ENCODE assay signal across 35 cellular contexts in the genomic region with DNA sequence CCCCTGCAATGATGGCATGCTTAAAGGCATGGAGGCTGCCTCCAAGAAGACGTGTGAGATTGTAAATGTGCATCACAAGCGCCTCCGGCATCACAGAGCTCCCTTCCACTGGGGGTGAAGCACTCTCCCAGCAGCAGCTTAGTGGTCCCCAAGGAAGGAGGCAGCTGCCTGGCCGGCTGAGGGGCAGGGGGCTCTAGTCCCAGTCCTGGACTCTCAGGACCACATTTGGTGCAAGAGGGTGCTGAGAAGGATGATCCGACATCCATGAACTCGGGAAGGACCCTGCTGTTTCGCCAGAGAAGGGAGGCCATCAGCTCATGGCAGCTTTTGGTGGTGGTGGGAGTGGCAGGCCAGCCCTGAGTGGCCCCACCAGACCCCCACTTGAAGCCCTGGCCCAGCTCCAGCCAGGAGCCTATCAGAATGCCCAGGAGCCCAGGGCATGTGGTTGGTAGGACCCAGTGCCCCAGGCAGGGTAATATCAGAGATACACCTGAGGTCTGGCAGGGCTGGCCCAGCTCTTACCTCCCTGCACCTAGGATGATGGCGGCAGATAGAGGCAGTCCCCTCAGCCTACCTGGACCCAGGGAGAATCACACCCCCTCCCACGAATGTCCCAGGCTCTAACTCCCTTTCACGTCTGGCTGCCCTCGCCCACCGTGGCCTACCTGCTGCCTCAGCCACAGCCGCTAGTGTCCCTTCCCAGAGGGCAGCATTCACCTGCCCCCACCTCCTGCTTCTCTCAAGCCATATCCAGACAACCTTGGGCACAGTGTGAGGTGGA. TPM values are rescaled to one million over a fixed set of nuclear protein-coding genes. Genes with fewer than 3 reads are reported as not detected.
DNase-seq lines count a peak whose midpoint lies in the region; ATAC-seq, FAIRE-seq and TF ChIP-seq lines count a peak whose summit lies in the region.
"Had no signal": no experiment of that assay in that cellular context is flagged by ENCODE, and none has a peak within 500 bp of the region (broad histone marks: within the 10 kb centered on the region; RNA-seq: fewer than 3 reads in every experiment).

No MANE protein-coding gene starts in this region.

- H3K27me3 ChIP-seq in right lobe of liver, result no peaks in the 10 kb centered on the region
- peaks cover 14 to 74% of the 10 kb centered on the region in 2 experiments; a peak in 4 of 5 replicates for H3K27me3 ChIP-seq in HepG2 (ENCODE audit: control insufficient read depth in 1 of 2, insufficient read depth in 2 of 2, low read length in 2 of 2)
- H3K27me3 ChIP-seq in colonic mucosa, result peaks cover 10% of the 10 kb centered on the region
- H3K27me3 ChIP-seq in SK-N-SH (ENCODE audit: insufficient read depth), result no peaks in the 10 kb centered on the region

- peaks cover 30% of the 10 kb centered on the region for H3K4me1 Mint-ChIP-seq in osteocyte (ENCODE audit: unreplicated experiment)
- H3K4me1 Mint-ChIP-seq: activated T-helper 17 cell treated with anti-CD3 and anti-CD28 coated beads, Interleukin-2, amount 50 U/mL, for 72 hours had no signal

- intact Hi-C loops in right lobe of liver (cut with DNase I), result loop anchor here (5.0 to 10.0 kb wide), 3 partner anchors 185 to 465 kb away; no protein-coding TSS in a partner anchor
- intact Hi-C loops in HepG2 (cut with micrococcal nuclease; ENCODE audit: unreplicated experiment), result no loop called here
- intact Hi-C loops in colonic mucosa (cut with DNase I), result no loop called here

- H3F3A ChIP-seq in SK-N-SH (replicated peaks; ENCODE audit: insufficient read depth), result no peaks in the 10 kb centered on the region

- no peak for FAIRE-seq in HepG2 (lab: Jason Lieb, UNC)
- FAIRE-seq: GM12878 had no signal

- H3K27me3 Mint-ChIP-seq in osteocyte (ENCODE audit: unreplicated experiment), result peaks cover 1% of the 10 kb centered on the region

- no peak for TF ChIP-seq CTCF in right lobe of liver (IDR thresholded peaks at IDR 0.05)
- no peak for TF ChIP-seq CTCF in HepG2 (CRISPR knock-in tag; IDR thresholded peaks at IDR 0.05)
- no peak for TF ChIP-seq CTCF in colonic mucosa (IDR thresholded peaks at IDR 0.05)
- no peak for TF ChIP-seq CTCF in osteocyte (IDR thresholded peaks at IDR 0.05)
- TF ChIP-seq CTCF in SK-N-SH (IDR thresholded peaks at IDR 0.05), result no peak

- no peaks in the 10 kb centered on the region for H3K36me3 Mint-ChIP-seq in osteocyte (ENCODE audit: unreplicated experiment)
- H3K36me3 Mint-ChIP-seq: naive B cell; stimulated activated naive B cell treated with anti-CD40 and anti-IgM and Interleukin-4, amounts not matched to agents 10 μg/mL and 1 μg/mL and 100 μg/mL, for 72 hours had no signal

- H3K27ac Mint-ChIP-seq in osteocyte (ENCODE audit: unreplicated experiment), result no peak overlapping the region
- H3K27ac Mint-ChIP-seq: activated CD4-positive, alpha-beta T cell treated with anti-CD3 and anti-CD28 coated beads for 36 hours; activated T-helper 17 cell treated with anti-CD3 and anti-CD28 coated beads, Interleukin-2, amount 50 U/mL, for 72 hours; naive B cell; stimulated activated naive B cell treated with anti-CD40 and anti-IgM and Interleukin-4, amounts not matched to agents 10 μg/mL and 1 μg/mL and 100 μg/mL, for 72 hours; T-helper 1 cell treated with Interleukin-12 subunit alpha and Interleukin-12 subunit beta and Interleukin-4 antibody, amounts not matched to agents 30 μg/mL and 1 μg/mL, for 36 hours had no signal

- POLR2A ChIA-PET in HepG2 (lab: Yijun Ruan, JAX), result no interaction called here
- POLR2A ChIA-PET in SK-N-SH (lab: Yijun Ruan, JAX), result no interaction called here

- H3K4me2 ChIP-seq in HepG2 (ENCODE audit: low read depth, low read length) (no peak overlapping the region), SK-N-SH (no peak overlapping the region)
- H3K4me2 ChIP-seq: BLaER1 treated with 17β-estradiol and CSF1 and Interleukin-3, amounts not matched to agents 10 nM and 100 nM; KMS-11 had no signal

- DNase-seq in right lobe of liver (peak; percentile 11 to 44 (median 39)), HepG2 (ENCODE audit: low spot score) (no peak), colonic mucosa (peak; percentile 14), osteocyte (ENCODE audit: extremely low spot score, unreplicated experiment) (peak; percentile 76), ureter (ENCODE audit: low spot score) (peak; percentile 39), SK-N-SH (no peak), NCI-H1417 (lab: John Stamatoyannopoulos, UW) (no peak), NAMALWA (ENCODE audit: low spot score) (no peak)
- DNase-seq: activated CD4-positive, alpha-beta T cell treated with anti-CD3 and anti-CD28 coated beads for 36 hours; Caco-2; cerebellar nuclear complex; DMS79 treated with DMSO at 0.1 percent for 48 hours; effector CD4-positive, alpha-beta T cell; heart left ventricle; left cardiac atrium; mesendoderm; naive B cell; NCI-H2171 treated with DMSO at 0.1 percent for 48 hours; NCI-H524 treated with DMSO at 0.1 percent for 48 hours; NK-92 treated with Interleukin-12 subunit alpha and Interleukin-12 subunit beta, amount 100 ng/mL, for 24 hours; stimulated activated naive B cell treated with anti-CD40 and anti-IgM and Interleukin-4, amounts not matched to agents 10 μg/mL and 1 μg/mL and 100 μg/mL, for 72 hours had no signal

- no TSS peak for BruUV-seq in HepG2 (replicated peaks; lab: Mats Ljungman, UMichigan)

- H2AFZ ChIP-seq in HepG2 (ENCODE audit: low read length) (no peak overlapping the region), SK-N-SH (ENCODE audit: low read depth) (no peak overlapping the region)

- TF ChIP-seq RAD21 in HepG2 (CRISPR knock-in tag; IDR thresholded peaks at IDR 0.05), result no peak
- TF ChIP-seq RAD21 in SK-N-SH (IDR thresholded peaks at IDR 0.05; ENCODE audit: low read length), result no peak

- H3K9me2 ChIP-seq in SK-N-SH, result no peaks in the 10 kb centered on the region

- H3K27ac ChIP-seq in right lobe of liver, result no peak overlapping the region
- no peak overlapping the region for H3K27ac ChIP-seq in HepG2 (ENCODE audit: extremely low read length, insufficient read depth, low read length)
- H3K27ac ChIP-seq in colonic mucosa, result no peak overlapping the region
- H3K27ac ChIP-seq in SK-N-SH (ENCODE audit: low read depth in 2 of 2, low read length in 1 of 2), result no peak overlapping the region
- H3K27ac ChIP-seq: BLaER1 treated with 17β-estradiol and CSF1 and Interleukin-3, amounts not matched to agents 10 nM and 100 nM; heart left ventricle; KMS-11; skin epidermis; thoracic aorta had no signal

- H3K4me1 ChIP-seq in right lobe of liver (peaks cover 0 to 9% (median 0%) of the 10 kb centered on the region in 4 donors), HepG2 (ENCODE audit: insufficient read depth, low read length) (peaks cover 16% of the 10 kb centered on the region), colonic mucosa (peaks cover 18% of the 10 kb centered on the region), SK-N-SH (ENCODE audit: control insufficient read depth in 1 of 2, insufficient read depth in 2 of 2, low read depth in 1 of 2, low read length in 1 of 2) (peaks cover 0 to 2% of the 10 kb centered on the region in 2 experiments; a peak in 1 of 4 replicates)

- no peaks in the 10 kb centered on the region for H3K36me3 ChIP-seq in right lobe of liver
- no peaks in the 10 kb centered on the region for H3K36me3 ChIP-seq in HepG2 (replicated peaks in 1 of 2; ENCODE audit: control insufficient read depth in 1 of 2, insufficient read depth in 2 of 2, low read length in 2 of 2)
- no peaks in the 10 kb centered on the region for H3K36me3 ChIP-seq in colonic mucosa
- no peaks in the 10 kb centered on the region for H3K36me3 ChIP-seq in SK-N-SH (replicated peaks in 1 of 2; ENCODE audit: control insufficient read depth in 1 of 2, insufficient read depth in 2 of 2, low read length in 1 of 2)
- H3K36me3 ChIP-seq: BLaER1 treated with 17β-estradiol and CSF1 and Interleukin-3, amounts not matched to agents 10 nM and 100 nM; heart left ventricle; thoracic aorta had no signal

- 65% methylated on average over 3 of the region's 13 CpGs for whole genome bisulfite sequencing in right lobe of liver (ENCODE audit: insufficient coverage, low coverage, low lambda C conversion rate, missing lambda C conversion rate)
- WGBS in HepG2 (ENCODE audit: low lambda C conversion rate), result 70% methylated on average over 2 of the region's 13 CpGs
- 56% methylated on average over 8 of the region's 13 CpGs for WGBS in SK-N-SH (ENCODE audit: low lambda C conversion rate)

- H3K4me3 ChIP-seq in right lobe of liver (no peak overlapping the region), HepG2 (replicated peaks in 1 of 3; ENCODE audit: insufficient read depth in 1 of 3, low read depth in 2 of 3, low read length in 3 of 3) (no peak overlapping the region), colonic mucosa (no peak overlapping the region), SK-N-SH (ENCODE audit: low read depth in 2 of 2, low read length in 1 of 2) (no peak overlapping the region)
- H3K4me3 ChIP-seq: BLaER1 treated with 17β-estradiol and CSF1 and Interleukin-3, amounts not matched to agents 10 nM and 100 nM; GM12878; heart left ventricle; skin epidermis; thoracic aorta had no signal

- H3K4me3 Mint-ChIP-seq in osteocyte (ENCODE audit: unreplicated experiment), result no peak overlapping the region
- H3K4me3 Mint-ChIP-seq: activated CD4-positive, alpha-beta T cell treated with anti-CD3 and anti-CD28 coated beads for 36 hours; activated T-helper 17 cell treated with anti-CD3 and anti-CD28 coated beads, Interleukin-2, amount 50 U/mL, for 72 hours; stimulated activated naive B cell treated with anti-CD40 and anti-IgM and Interleukin-4, amounts not matched to agents 10 μg/mL and 1 μg/mL and 100 μg/mL, for 72 hours; T-helper 1 cell treated with Interleukin-12 subunit alpha and Interleukin-12 subunit beta and Interleukin-4 antibody, amounts not matched to agents 30 μg/mL and 1 μg/mL, for 36 hours had no signal

- no peak for TF ChIP-seq EP300 in HepG2 (IDR thresholded peaks at IDR 0.05; ENCODE audit: low read depth in 2 of 2, low read length in 2 of 2)
- TF ChIP-seq EP300 in HepG2 (CRISPR knock-in tag; IDR thresholded peaks at IDR 0.05; ENCODE audit: borderline replicate concordance), result no peak
- no peak for TF ChIP-seq EP300 in SK-N-SH (IDR thresholded peaks at IDR 0.05; ENCODE audit: borderline replicate concordance in 1 of 2, low read depth in 1 of 2, low read length in 1 of 2)

- no peak for TF ChIP-seq POLR2A in right lobe of liver (IDR thresholded peaks at IDR 0.05)
- TF ChIP-seq POLR2A in HepG2 (IDR thresholded peaks at IDR 0.05; ENCODE audit: insufficient read depth in 1 of 2, low read depth in 2 of 2, low read length in 2 of 2), result no peak

- CTCF ChIA-PET in HepG2 (lab: Yijun Ruan, JAX; ENCODE audit: low intra/inter-chr PET ratio, low total read pairs) (no interaction called here), SK-N-SH (lab: Yijun Ruan, JAX) (interaction anchor here (1.1 to 2.6 kb wide), 5 partner anchors 12 to 469 kb away, joined by 3 to 9 read pairs (median 4); no protein-coding TSS in a partner anchor)

- H3K9me3 Mint-ChIP-seq in osteocyte (ENCODE audit: unreplicated experiment), result peaks cover under 1% of the 10 kb centered on the region
- H3K9me3 Mint-ChIP-seq: activated T-helper 17 cell treated with anti-CD3 and anti-CD28 coated beads, Interleukin-2, amount 50 U/mL, for 72 hours; T-helper 1 cell treated with Interleukin-12 subunit alpha and Interleukin-12 subunit beta and Interleukin-4 antibody, amounts not matched to agents 30 μg/mL and 1 μg/mL, for 36 hours had no signal

- in situ Hi-C loops in HepG2 (cut with HindIII; ENCODE audit: extremely low pct_ligation_motif_present, low pct_unique_long_range_greater_than_20kb), result loop anchor here (5.0 to 10.0 kb wide), 3 partner anchors 48 to 465 kb away; no protein-coding TSS in a partner anchor

- H3K9me3 ChIP-seq in right lobe of liver (no peaks in the 10 kb centered on the region), HepG2 (ENCODE audit: low read length) (no peaks in the 10 kb centered on the region), colonic mucosa (no peaks in the 10 kb centered on the region), SK-N-SH (no peaks in the 10 kb centered on the region)
- H3K9me3 ChIP-seq: Caco-2, thoracic aorta had no signal

- H4K20me1 ChIP-seq in HepG2 (ENCODE audit: insufficient read depth, low read length) (no peaks in the 10 kb centered on the region; the same call in 1 of the 2 replicates), SK-N-SH (ENCODE audit: insufficient read depth) (no peaks in the 10 kb centered on the region)

- no peak for ATAC-seq in right lobe of liver
- no peak for ATAC-seq in HepG2
- ATAC-seq: activated CD4-positive, alpha-beta T cell treated with anti-CD3 and anti-CD28 coated beads for 36 hours; activated T-helper 17 cell treated with anti-CD3 and anti-CD28 coated beads, Interleukin-2, amount 50 U/mL, for 72 hours; GM12878; heart left ventricle; left cardiac atrium; Panc1; stimulated activated naive B cell treated with anti-CD40 and anti-IgM and Interleukin-4, amounts not matched to agents 10 μg/mL and 1 μg/mL and 100 μg/mL, for 72 hours had no signal

- no peak overlapping the region for H3K9ac ChIP-seq in HepG2 (ENCODE audit: insufficient read depth, low read depth, low read length)
- no peak overlapping the region for H3K9ac ChIP-seq in colonic mucosa (ENCODE audit: low read depth in 2 of 2, low read length in 2 of 2)
- H3K9ac ChIP-seq in SK-N-SH, result no peak overlapping the region
- H3K9ac ChIP-seq: BLaER1 treated with 17β-estradiol and CSF1 and Interleukin-3, amounts not matched to agents 10 nM and 100 nM; KMS-11 had no signal

- no peaks in the 10 kb centered on the region for H3K79me2 ChIP-seq in HepG2 (ENCODE audit: insufficient read depth, low read length)
- no peaks in the 10 kb centered on the region for H3K79me2 ChIP-seq in SK-N-SH (ENCODE audit: insufficient read depth)

RNA-seq across cellular contexts. Expression of gene WNT9A, which starts 2.4 kb away (rescaled TPM):
- total RNA-seq in right lobe of liver, result under 1 TPM in 5 of 6 experiments, not detected in 1; 0.09 to 0.19 (median 0.10) TPM
- 0.04 TPM in 2 replicates for total RNA-seq in HepG2 (2016; rRNA removed; fragmentation: Illumina TruSeq; extraction: Trizol)
- total RNA-seq in HepG2 (2016; cell fraction: cytosol; rRNA removed; fragmentation: Illumina TruSeq; extraction: Trizol; ENCODE audit: low read depth), result not detected in 2 replicates
- 0.04 TPM in 1 of 2 replicates, not detected in the other for total RNA-seq in HepG2 (2016; cell fraction: insoluble cytoplasmic fraction; rRNA removed; fragmentation: Illumina TruSeq; extraction: Trizol)
- total RNA-seq in HepG2 (2016; cell fraction: membrane; rRNA removed; fragmentation: Illumina TruSeq; extraction: Trizol), result not detected in 2 replicates
- total RNA-seq in HepG2 (2016; cell fraction: nucleus; rRNA removed; fragmentation: Illumina TruSeq; extraction: Trizol), result not detected in 2 replicates
- polyA plus RNA-seq in HepG2 (2011; rRNA removed), result not detected in 2 replicates
- 0.04 TPM in 1 of 2 replicates, not detected in the other for polyA plus RNA-seq in HepG2 (2011; cell fraction: cytosol; rRNA removed)
- 0.06 and 0.07 TPM in 2 replicates for polyA plus RNA-seq in HepG2 (2011; cell fraction: nucleus; rRNA removed)
- polyA plus RNA-seq in HepG2 (2012), result 0.04 TPM in 1 of 2 replicates, not detected in the other
- not detected in 2 replicates for polyA plus RNA-seq in HepG2 (2016; cell fraction: cytosol; fragmentation: Illumina TruSeq; extraction: Trizol; ENCODE audit: low read depth)
- polyA plus RNA-seq in HepG2 (2016; cell fraction: insoluble cytoplasmic fraction; fragmentation: Illumina TruSeq; extraction: Trizol; ENCODE audit: low read depth), result not detected in 2 replicates
- not detected in 2 replicates for polyA plus RNA-seq in HepG2 (2016; cell fraction: membrane; fragmentation: Illumina TruSeq; extraction: Trizol; ENCODE audit: low read depth)
- polyA plus RNA-seq in HepG2 (2016; cell fraction: nucleus; fragmentation: Illumina TruSeq; extraction: Trizol; ENCODE audit: insufficient read depth, low read depth), result not detected in 2 replicates
- 0.04 and 2.6 TPM in 2 replicates for polyA minus RNA-seq in HepG2 (2011; rRNA and poly(A)+ RNA removed; ENCODE audit: low replicate concordance)
- polyA minus RNA-seq in HepG2 (2011; cell fraction: cytosol; rRNA and poly(A)+ RNA removed), result not detected in 2 replicates
- not detected in 2 replicates for polyA minus RNA-seq in HepG2 (2011; cell fraction: nucleus; rRNA and poly(A)+ RNA removed)
- 1 to 10 TPM; 2.6 to 3.3 TPM for total RNA-seq in colonic mucosa
- total RNA-seq in osteocyte, result 4.8 and 4.9 TPM in 2 replicates
- 2.7 TPM for total RNA-seq in ureter
- 0.31 and 0.36 TPM in 2 replicates for polyA plus RNA-seq in SK-N-SH (2012; rRNA removed)
- polyA plus RNA-seq in SK-N-SH (2012; cell fraction: cytosol; rRNA removed), result 0.26 and 0.31 TPM in 2 replicates
- polyA plus RNA-seq in SK-N-SH (2012; cell fraction: nucleus; rRNA removed), result 0.50 and 0.67 TPM in 2 replicates
- total RNA-seq: activated CD8-positive, alpha-beta memory T cell treated with anti-CD3 and anti-CD28 coated beads for 36 hours; GM12878; SK-MEL-5 had no signal
- polyA plus RNA-seq: GM12878 had no signal

RNA-seq across cellular contexts. Expression of gene WNT3A, which starts 56.7 kb away (rescaled TPM):
- total RNA-seq in right lobe of liver (not detected), HepG2 (2016; rRNA removed; fragmentation: Illumina TruSeq; extraction: Trizol) (not detected in 2 replicates), colonic mucosa (not detected), osteocyte (not detected in 2 replicates), ureter (0.21 TPM)
- not detected in 2 replicates for total RNA-seq in HepG2 (2016; cell fraction: cytosol; rRNA removed; fragmentation: Illumina TruSeq; extraction: Trizol; ENCODE audit: low read depth)
- not detected in 2 replicates for total RNA-seq in HepG2 (2016; cell fraction: insoluble cytoplasmic fraction; rRNA removed; fragmentation: Illumina TruSeq; extraction: Trizol)
- not detected in 2 replicates for total RNA-seq in HepG2 (2016; cell fraction: membrane; rRNA removed; fragmentation: Illumina TruSeq; extraction: Trizol)
- not detected in 2 replicates for total RNA-seq in HepG2 (2016; cell fraction: nucleus; rRNA removed; fragmentation: Illumina TruSeq; extraction: Trizol)
- polyA plus RNA-seq in HepG2 (2011; rRNA removed) (not detected in 2 replicates), SK-N-SH (2012; rRNA removed) (not detected in 2 replicates)
- not detected in 2 replicates for polyA plus RNA-seq in HepG2 (2011; cell fraction: cytosol; rRNA removed)
- not detected in 2 replicates for polyA plus RNA-seq in HepG2 (2011; cell fraction: nucleus; rRNA removed)
- polyA plus RNA-seq in HepG2 (2012), result not detected in 2 replicates
- polyA plus RNA-seq in HepG2 (2016; cell fraction: cytosol; fragmentation: Illumina TruSeq; extraction: Trizol; ENCODE audit: low read depth), result not detected in 2 replicates
- not detected in 2 replicates for polyA plus RNA-seq in HepG2 (2016; cell fraction: insoluble cytoplasmic fraction; fragmentation: Illumina TruSeq; extraction: Trizol; ENCODE audit: low read depth)
- polyA plus RNA-seq in HepG2 (2016; cell fraction: membrane; fragmentation: Illumina TruSeq; extraction: Trizol; ENCODE audit: low read depth), result not detected in 2 replicates
- polyA plus RNA-seq in HepG2 (2016; cell fraction: nucleus; fragmentation: Illumina TruSeq; extraction: Trizol; ENCODE audit: insufficient read depth, low read depth), result not detected in 2 replicates
- polyA minus RNA-seq in HepG2 (2011; rRNA and poly(A)+ RNA removed; ENCODE audit: low replicate concordance), result not detected in 2 replicates
- polyA minus RNA-seq in HepG2 (2011; cell fraction: cytosol; rRNA and poly(A)+ RNA removed), result not detected in 2 replicates
- not detected in 2 replicates for polyA minus RNA-seq in HepG2 (2011; cell fraction: nucleus; rRNA and poly(A)+ RNA removed)
- not detected in 2 replicates for polyA plus RNA-seq in SK-N-SH (2012; cell fraction: cytosol; rRNA removed)
- polyA plus RNA-seq in SK-N-SH (2012; cell fraction: nucleus; rRNA removed), result not detected in 2 replicates
- total RNA-seq: activated CD4-positive, alpha-beta T cell treated with anti-CD3 and anti-CD28 coated beads for 36 hours; activated CD8-positive, alpha-beta memory T cell treated with anti-CD3 and anti-CD28 coated beads for 36 hours; activated T-helper 17 cell treated with anti-CD3 and anti-CD28 coated beads, Interleukin-2, amount 50 U/mL, for 72 hours; epithelial cell of proximal tubule; fibroblast of villous mesenchyme; GM12878; H4; heart left ventricle; left cardiac atrium; SK-MEL-5; thoracic aorta had no signal
- polyA plus RNA-seq: AG04450, heart left ventricle had no signal

Comparison
In these comparisons a context has a peak if more than half of its experiments do, and no peak if none do; other contexts are left out.
1. DNase-seq: peak in right lobe of liver (3 of 3), colonic mucosa (single experiment), osteocyte (single experiment) and ureter (single experiment); none in HepG2 (single experiment), SK-N-SH (single experiment), NCI-H1417 (0 of 3) and NAMALWA (single experiment).
2. intact Hi-C loops: an anchor here in right lobe of liver (5.0 to 10.0 kb wide); none called in HepG2 and colonic mucosa.